ENCODE assay signal across 10 cellular contexts in genomic region chr10:810351-810846, GRCh38.
DNase-seq lines count a peak whose midpoint lies in the region; TF ChIP-seq lines count a peak whose summit lies in the region.
"Had no signal": no experiment of that assay in that cellular context is flagged by ENCODE, and none has a peak within 500 bp of the region (broad histone marks: within the 10 kb centered on the region; RNA-seq: fewer than 3 reads in every experiment).

No MANE protein-coding gene starts in this region.

- H3K4me3 ChIP-seq in NT2/D1 (ENCODE audit: insufficient read length, low read depth) = no peak overlapping the region
- no peak overlapping the region for H3K4me3 ChIP-seq in fibroblast of mammary gland (ENCODE audit: control insufficient read depth, low read depth, low read length)

- peaks cover 84% of the 10 kb centered on the region for H3K36me3 ChIP-seq in NT2/D1 (ENCODE audit: insufficient read depth, insufficient read length, low read length)

- H3K9me3 ChIP-seq in NT2/D1 (ENCODE audit: insufficient read depth, low read length) = no peaks in the 10 kb centered on the region

- H3K9ac ChIP-seq in NT2/D1 (ENCODE audit: insufficient read length, low read depth) = no peak overlapping the region

- TF ChIP-seq CTCF in fibroblast of mammary gland (conservative IDR thresholded peaks at IDR 0.05; ENCODE audit: control insufficient read depth, insufficient read depth, low read depth, low read length) = peak; percentile 33

- H3K4me1 ChIP-seq in NT2/D1 (ENCODE audit: insufficient read depth, insufficient read length) = no peaks in the 10 kb centered on the region

- DNase-seq in NCI-H1436 treated with DMSO at 0.1 percent for 48 hours (lab: John Stamatoyannopoulos, UW) (peak; percentile 0), NCI-H1436 (lab: John Stamatoyannopoulos, UW) (no peak), NT2/D1 (ENCODE audit: low read depth, low spot score) (peak; percentile 23), fibroblast of mammary gland (ENCODE audit: low read depth) (peak; percentile 38), pons (ENCODE audit: low spot score) (peak; percentile 41), ureter (ENCODE audit: low spot score) (no peak), SKM-1 (lab: John Stamatoyannopoulos, UW; ENCODE audit: unreplicated experiment) (no peak)
- no peak for DNase-seq in activated CD4-positive, alpha-beta T cell treated with anti-CD3 and anti-CD28 coated beads, Interleukin-2, amount 50 U/mL, for 48 hours
- DNase-seq: activated T-cell treated with anti-CD3 and anti-CD28 coated beads, Interleukin-2, amount 50 U/mL, for 1 hour; NCI-H446 treated with DMSO at 0.1 percent for 48 hours had no signal

- H3K27me3 ChIP-seq in NT2/D1 (ENCODE audit: insufficient read depth, insufficient read length) = no peaks in the 10 kb centered on the region

Comparison
In these comparisons a context has a peak if more than half of its experiments do, and no peak if none do; other contexts are left out.
1. DNase-seq: peak in NCI-H1436 treated with DMSO at 0.1 percent for 48 hours (single experiment), NT2/D1 (single experiment), fibroblast of mammary gland (single experiment) and pons (single experiment); none in NCI-H1436 (single experiment), ureter (single experiment), SKM-1 (single experiment) and activated CD4-positive, alpha-beta T cell treated with anti-CD3 and anti-CD28 coated beads, Interleukin-2, amount 50 U/mL, for 48 hours (0 of 2).